ENCODE assay signal across 17 cellular contexts in the genomic region with DNA sequence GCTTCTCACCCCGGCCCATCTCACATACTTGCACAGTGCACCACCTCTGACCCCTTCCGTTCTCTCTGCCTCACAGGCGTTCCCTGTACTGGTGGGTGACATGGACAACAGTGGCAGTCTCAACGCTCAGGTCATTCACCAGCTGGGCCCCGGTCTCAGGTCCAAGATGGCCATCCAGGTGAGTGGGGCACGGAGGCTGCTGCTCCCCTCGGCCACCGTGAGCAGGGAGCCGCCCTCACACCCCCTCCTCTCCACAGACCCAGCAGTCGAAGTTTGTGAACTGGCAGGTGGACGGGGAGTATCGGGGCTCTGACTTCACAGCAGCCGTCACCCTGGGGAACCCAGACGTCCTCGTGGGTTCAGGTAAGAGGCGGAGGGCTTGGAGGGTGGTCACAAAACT. TPM values are rescaled to one million over a fixed set of nuclear protein-coding genes. Genes with fewer than 3 reads are reported as not detected.
DNase-seq lines count a peak whose midpoint lies in the region; ATAC-seq and TF ChIP-seq lines count a peak whose summit lies in the region.
"Had no signal": no experiment of that assay in that cellular context is flagged by ENCODE, and none has a peak within 500 bp of the region (broad histone marks: within the 10 kb centered on the region; RNA-seq: fewer than 3 reads in every experiment).

No MANE protein-coding gene starts in this region.

- no peak for TF ChIP-seq POLR2A in adrenal gland (IDR thresholded peaks at IDR 0.05)

- 79 to 89% (median 87%) methylated on average over 9 to 16 of the region's 16 CpGs for WGBS in adrenal gland, 4 donors

- peak overlapping the region; percentile 45 for H3K27ac Mint-ChIP-seq in activated CD4-positive, alpha-beta T cell treated with anti-CD3 and anti-CD28 coated beads for 36 hours

- peaks cover 20 to 38% (median 26%) of the 10 kb centered on the region in 10 experiments for H3K4me1 ChIP-seq in BLaER1 treated with 17β-estradiol and CSF1 and Interleukin-3, amounts not matched to agents 10 nM and 100 nM
- peaks cover 25 to 32% of the 10 kb centered on the region in 2 donors for H3K4me1 ChIP-seq in adrenal gland (replicated peaks in 1 of 2)

- peaks cover 0 to 75% (median 64%) of the 10 kb centered on the region in 11 experiments; a peak in 18 of 22 replicates for H4K20me1 ChIP-seq in BLaER1 treated with 17β-estradiol and CSF1 and Interleukin-3, amounts not matched to agents 10 nM and 100 nM

- peak overlapping the region in 9 of 11 experiments; percentile 91 to 99 (median 96); a peak in 11 of 22 replicates for H3K9ac ChIP-seq in BLaER1 treated with 17β-estradiol and CSF1 and Interleukin-3, amounts not matched to agents 10 nM and 100 nM
- H3K9ac ChIP-seq: KMS-11 had no signal

- intact Hi-C loops in activated CD4-positive, alpha-beta T cell treated with anti-CD3 and anti-CD28 coated beads for 36 hours (cut with DNase I, micrococcal nuclease) = loop anchor here in 1 of 2 experiments (5.0 kb wide), 1 partner anchor 614 kb away; a partner anchor contains a TSS
- intact Hi-C loops in adrenal gland (cut with DNase I) = no loop called here

- H3K36me3 Mint-ChIP-seq in activated CD4-positive, alpha-beta T cell treated with anti-CD3 and anti-CD28 coated beads for 36 hours (ENCODE audit: low read depth) = peaks cover 55% of the 10 kb centered on the region

- H3K36me3 ChIP-seq in BLaER1 treated with 17β-estradiol and CSF1 and Interleukin-3, amounts not matched to agents 10 nM and 100 nM = peaks cover 65 to 74% (median 69%) of the 10 kb centered on the region in 11 experiments
- peaks cover 0 to 51% of the 10 kb centered on the region in 2 donors for H3K36me3 ChIP-seq in adrenal gland (replicated peaks in 1 of 2)

- no peaks in the 10 kb centered on the region for H3K9me3 Mint-ChIP-seq in activated CD4-positive, alpha-beta T cell treated with anti-CD3 and anti-CD28 coated beads for 36 hours (ENCODE audit: low read depth)

- no peaks in the 10 kb centered on the region for H3K27me3 Mint-ChIP-seq in activated CD4-positive, alpha-beta T cell treated with anti-CD3 and anti-CD28 coated beads for 36 hours

- peaks cover 29% of the 10 kb centered on the region for H3K4me1 Mint-ChIP-seq in activated CD4-positive, alpha-beta T cell treated with anti-CD3 and anti-CD28 coated beads for 36 hours

- CTCF ChIA-PET in activated CD4-positive, alpha-beta T cell treated with anti-CD3 and anti-CD28 coated beads for 36 hours (lab: Charles Lee) = interaction anchor here (0.9 kb wide), 1 partner anchor 10 kb away, joined by 3 read pairs; no protein-coding TSS in a partner anchor

- no peak for TF ChIP-seq CTCF in adrenal gland (IDR thresholded peaks at IDR 0.05)

- 0 out of 22 replicates have a peak overlapping the region, but pooled peaks of 1 of the 11 experiments have one; percentile 91 for H3K4me2 ChIP-seq in BLaER1 treated with 17β-estradiol and CSF1 and Interleukin-3, amounts not matched to agents 10 nM and 100 nM

- no peak overlapping the region for H3K4me3 ChIP-seq in BLaER1 treated with 17β-estradiol and CSF1 and Interleukin-3, amounts not matched to agents 10 nM and 100 nM
- no peak overlapping the region for H3K4me3 ChIP-seq in adrenal gland

- no peak overlapping the region for H3K27ac ChIP-seq in BLaER1 treated with 17β-estradiol and CSF1 and Interleukin-3, amounts not matched to agents 10 nM and 100 nM
- H3K27ac ChIP-seq in adrenal gland = peak overlapping the region in 3 of 5 donors; percentile 46 to 97 (median 73)
- H3K27ac ChIP-seq: 22Rv1, KMS-11 had no signal

- ATAC-seq in activated CD4-positive, alpha-beta T cell treated with anti-CD3 and anti-CD28 coated beads for 36 hours = no peak
- ATAC-seq: PC-3 had no signal

- H3K4me3 Mint-ChIP-seq in activated CD4-positive, alpha-beta T cell treated with anti-CD3 and anti-CD28 coated beads for 36 hours = no peak overlapping the region
- H3K4me3 Mint-ChIP-seq: CD14-positive monocyte had no signal

- POLR2A ChIA-PET in activated CD4-positive, alpha-beta T cell treated with anti-CD3 and anti-CD28 coated beads for 36 hours (lab: Charles Lee) = no interaction called here

- no peak for DNase-seq in activated CD4-positive, alpha-beta T cell treated with anti-CD3 and anti-CD28 coated beads for 36 hours
- DNase-seq in activated CD4-positive, alpha-beta T cell treated with anti-CD3 and anti-CD28 coated beads, Interleukin-2, amount 50 U/mL, for 4 hours = no peak
- no peak for DNase-seq in adrenal gland
- no peak for DNase-seq in activated CD8-positive, alpha-beta memory T cell treated with anti-CD3 and anti-CD28 coated beads, Interleukin-2, amount 50 U/mL, for 48 hours
- no peak for DNase-seq in stimulated activated naive CD4-positive, alpha-beta T cell treated with Interleukin-2 at 50 U/mL for 16 hours (lab: John Stamatoyannopoulos, UW)
- DNase-seq: AML-193, NCI-H1417 treated with DMSO at 0.1 percent for 48 hours, NCI-H187 treated with DMSO at 0.1 percent for 48 hours, NCI-H2227 treated with DMSO at 0.1 percent for 48 hours, NCI-H524, PC-3, RPMI8226 had no signal

- H3K27me3 ChIP-seq in BLaER1 treated with 17β-estradiol and CSF1 and Interleukin-3, amounts not matched to agents 10 nM and 100 nM = no peaks in the 10 kb centered on the region
- no peaks in the 10 kb centered on the region for H3K27me3 ChIP-seq in adrenal gland

- H3K9me3 ChIP-seq in BLaER1 treated with 17β-estradiol and CSF1 and Interleukin-3, amounts not matched to agents 10 nM and 100 nM (replicated peaks in 1 of 11) = no peaks in the 10 kb centered on the region
- no peaks in the 10 kb centered on the region for H3K9me3 ChIP-seq in adrenal gland (replicated peaks in 1 of 3)

RNA-seq across cellular contexts. Expression of a gene that starts 2.6 kb away (rescaled TPM):
- 100 to 1,000 TPM; 120 to 132 TPM for total RNA-seq in activated CD4-positive, alpha-beta T cell treated with anti-CD3 and anti-CD28 coated beads for 36 hours
- total RNA-seq in adrenal gland = 100 to 1,000 TPM in 3 of 8 donors, 10 to 100 TPM in 5; 53.1 to 248 (median 68.5) TPM
- 100 to 1,000 TPM in 1 of 3 donors, 10 to 100 TPM in 2; 63.2 to 112 (median 70.5) TPM for polyA plus RNA-seq in adrenal gland

RNA-seq across cellular contexts. Expression of a gene that starts 11.9 kb away (rescaled TPM):
- under 1 TPM; 0.55 to 0.70 TPM for total RNA-seq in activated CD4-positive, alpha-beta T cell treated with anti-CD3 and anti-CD28 coated beads for 36 hours
- over 10,000 TPM in 4 of 8 donors, 1,000 to 10,000 TPM in 4; 3,098 to 21,602 (median 8,944) TPM for total RNA-seq in adrenal gland
- over 10,000 TPM in 2 of 3 donors, 100 to 1,000 TPM in 1; 569 to 15,573 (median 10,217) TPM for polyA plus RNA-seq in adrenal gland

RNA-seq across cellular contexts. Expression of a gene that starts 20.7 kb away (rescaled TPM):
- 1 to 10 TPM; 2.8 to 2.9 TPM for total RNA-seq in activated CD4-positive, alpha-beta T cell treated with anti-CD3 and anti-CD28 coated beads for 36 hours
- total RNA-seq in adrenal gland = 1,000 to 10,000 TPM; 1,263 to 3,854 (median 2,160) TPM
- 1,000 to 10,000 TPM in 2 of 3 donors, 100 to 1,000 TPM in 1; 583 to 2,292 (median 2,067) TPM for polyA plus RNA-seq in adrenal gland
- polyA plus RNA-seq: CD14-positive monocyte had no signal

RNA-seq across cellular contexts. Expression of a gene that starts 47.6 kb away (rescaled TPM):
- under 1 TPM; 0.80 to 0.93 TPM for total RNA-seq in activated CD4-positive, alpha-beta T cell treated with anti-CD3 and anti-CD28 coated beads for 36 hours
- total RNA-seq in adrenal gland = 100 to 1,000 TPM; 120 to 243 (median 138) TPM
- polyA plus RNA-seq in adrenal gland = 100 to 1,000 TPM in 2 of 3 donors, 10 to 100 TPM in 1; 82.7 to 139 (median 124) TPM

RNA-seq across cellular contexts. Expression of a gene that starts 48.3 kb away (rescaled TPM):
- total RNA-seq in activated CD4-positive, alpha-beta T cell treated with anti-CD3 and anti-CD28 coated beads for 36 hours = not detected
- 1 to 10 TPM in 3 of 8 donors, under 1 TPM in 1, not detected in 4; 0.83 to 4.5 (median 1.4) TPM for total RNA-seq in adrenal gland
- polyA plus RNA-seq in adrenal gland = 1 to 10 TPM in 1 of 3 donors, under 1 TPM in 1, not detected in 1; 0.67 to 2.4 TPM
- total RNA-seq: M059J, PC-3 had no signal
- polyA plus RNA-seq: CD14-positive monocyte had no signal

Comparison
In these comparisons a context has a peak if more than half of its experiments do, and no peak if none do; other contexts are left out.
1. H3K27ac ChIP-seq: peak in adrenal gland (3 of 5); none in BLaER1 treated with 17β-estradiol and CSF1 and Interleukin-3, amounts not matched to agents 10 nM and 100 nM (0 of 11).
2. RNA of a gene that starts 11.9 kb away (total RNA-seq): 3,098 to 21,602 TPM in adrenal gland; 0.55 to 0.70 TPM in activated CD4-positive, alpha-beta T cell treated with anti-CD3 and anti-CD28 coated beads for 36 hours; every median in the first group is over 1,000 times any median in the second.
3. RNA of a gene that starts 20.7 kb away (total RNA-seq): 1,263 to 3,854 TPM in adrenal gland; 2.8 to 2.9 TPM in activated CD4-positive, alpha-beta T cell treated with anti-CD3 and anti-CD28 coated beads for 36 hours; every median in the first group is over 100 times any median in the second.